In genomic region chr15:69838951-69839350, GRCh38 we compare ENCODE assay signal across 29 cellular contexts.
"Had no signal": no experiment of that assay in that cellular context is flagged by ENCODE, and none has a peak within 500 bp of the region (broad histone marks: within the 10 kb centered on the region; RNA-seq: fewer than 3 reads in every experiment).

No MANE protein-coding gene starts in this region.

- H3K4me3 ChIP-seq: cardiac muscle cell, Peyer's patch, SJCRH30 had no signal

- H3K4me3 Mint-ChIP-seq: activated CD4-positive, alpha-beta T cell treated with anti-CD3 and anti-CD28 coated beads, Interleukin-2, amount 10 ng/mL, durations not matched to agents 24 days and 14 days; activated CD8-positive, alpha-beta memory T cell treated with anti-CD3 and anti-CD28 coated beads, Interleukin-2, amount 10 ng/mL, durations not matched to agents 7 days and 5 days; activated naive CD4-positive, alpha-beta T cell treated with anti-CD3 and anti-CD28 coated beads, Interleukin-2, amount 50 U/mL, for 24 hours; activated T-cell treated with anti-CD3 and anti-CD28 coated beads, Interleukin-2, amount 50 U/mL, for 24 hours; activated T-helper 1 cell treated with anti-CD3 and anti-CD28 coated beads, Interleukin-12 subunit alpha, Interleukin-12 subunit beta, Interleukin-2, Interleukin-4 antibody, amounts not matched to agents 30 ng/mL and 10 ng/mL and 1 ng/mL, durations not matched to agents 14 hours and 24 hours and 36 hours; WTC11 had no signal

- H3K4me1 Mint-ChIP-seq: activated CD8-positive, alpha-beta memory T cell treated with anti-CD3 and anti-CD28 coated beads, Interleukin-2, amount 10 ng/mL, durations not matched to agents 7 days and 5 days; activated naive CD4-positive, alpha-beta T cell treated with anti-CD3 and anti-CD28 coated beads, Interleukin-2, amount 50 U/mL, for 24 hours had no signal

- H3K27me3 Mint-ChIP-seq: activated naive CD4-positive, alpha-beta T cell treated with anti-CD3 and anti-CD28 coated beads, Interleukin-2, amount 50 U/mL, for 24 hours; activated T-cell treated with anti-CD3 and anti-CD28 coated beads, Interleukin-2, amount 50 U/mL, for 24 hours had no signal

- H3K36me3 ChIP-seq: brain microvascular endothelial cell, cardiac muscle cell, Peyer's patch, SJCRH30 had no signal

- H3K36me3 Mint-ChIP-seq: activated CD8-positive, alpha-beta memory T cell treated with anti-CD3 and anti-CD28 coated beads, Interleukin-2, amount 10 ng/mL, durations not matched to agents 7 days and 5 days; activated naive CD4-positive, alpha-beta T cell treated with anti-CD3 and anti-CD28 coated beads, Interleukin-2, amount 50 U/mL, for 24 hours; WTC11 had no signal

- H3K27me3 ChIP-seq: brain microvascular endothelial cell, cardiac muscle cell, Peyer's patch had no signal

- H3K27ac Mint-ChIP-seq: activated CD4-positive, alpha-beta T cell treated with anti-CD3 and anti-CD28 coated beads, Interleukin-2, amount 10 ng/mL, durations not matched to agents 24 days and 14 days; activated CD8-positive, alpha-beta memory T cell treated with anti-CD3 and anti-CD28 coated beads, Interleukin-2, amount 10 ng/mL, durations not matched to agents 7 days and 5 days; activated naive CD4-positive, alpha-beta T cell treated with anti-CD3 and anti-CD28 coated beads, Interleukin-2, amount 50 U/mL, for 24 hours; activated T-cell treated with anti-CD3 and anti-CD28 coated beads, Interleukin-2, amount 50 U/mL, for 24 hours; activated T-helper 1 cell treated with anti-CD3 and anti-CD28 coated beads, Interleukin-12 subunit alpha, Interleukin-12 subunit beta, Interleukin-2, Interleukin-4 antibody, amounts not matched to agents 30 ng/mL and 10 ng/mL and 1 ng/mL, durations not matched to agents 14 hours and 24 hours and 36 hours; WTC11 had no signal

- H3K27ac ChIP-seq: brain microvascular endothelial cell, cardiac muscle cell, Peyer's patch, RWPE1, SJCRH30 had no signal

- H3K4me1 ChIP-seq: Peyer's patch, SJCRH30 had no signal

- H3K9me3 ChIP-seq: Peyer's patch, SJCRH30 had no signal

- ATAC-seq: activated CD8-positive, alpha-beta memory T cell treated with anti-CD3 and anti-CD28 coated beads, Interleukin-2, amount 10 ng/mL, durations not matched to agents 7 days and 5 days; SK-N-SH treated with all-trans-retinoic acid at 6 μM for 48 hours; WTC11 had no signal

- H3K9me3 Mint-ChIP-seq: activated CD4-positive, alpha-beta T cell treated with anti-CD3 and anti-CD28 coated beads, Interleukin-2, amount 10 ng/mL, durations not matched to agents 24 days and 14 days; activated naive CD4-positive, alpha-beta T cell treated with anti-CD3 and anti-CD28 coated beads, Interleukin-2, amount 50 U/mL, for 24 hours; activated T-cell treated with anti-CD3 and anti-CD28 coated beads, Interleukin-2, amount 50 U/mL, for 24 hours; activated T-helper 1 cell treated with anti-CD3 and anti-CD28 coated beads, Interleukin-12 subunit alpha, Interleukin-12 subunit beta, Interleukin-2, Interleukin-4 antibody, amounts not matched to agents 30 ng/mL and 10 ng/mL and 1 ng/mL, durations not matched to agents 14 hours and 24 hours and 36 hours; WTC11 had no signal

- DNase-seq: activated CD4-positive, alpha-beta T cell treated with anti-CD3 and anti-CD28 coated beads for 1 hour; activated CD4-positive, alpha-beta T cell treated with anti-CD3 and anti-CD28 coated beads, Interleukin-2, amount 10 ng/mL, durations not matched to agents 24 days and 14 days; activated CD4-positive, alpha-beta T cell treated with anti-CD3 and anti-CD28 coated beads, Interleukin-2, amount 50 U/mL, for 48 hours; activated CD8-positive, alpha-beta memory T cell treated with anti-CD3 and anti-CD28 coated beads, Interleukin-2, amount 10 ng/mL, durations not matched to agents 7 days and 5 days; activated effector memory CD4-positive, alpha-beta T cell treated with Interleukin-2 at 50 U/mL for 16 hours; activated naive CD4-positive, alpha-beta T cell; activated T-cell treated with anti-CD3 and anti-CD28 coated beads, Interleukin-2, amount 50 U/mL, for 24 hours; amygdala; brain microvascular endothelial cell; Karpas-422; MM.1S; NCI-H1105 treated with DMSO at 0.1 percent for 48 hours; NCI-H1436 treated with DMSO at 0.1 percent for 48 hours; NCI-H187; NCI-H2171; NCI-H345; NCI-H510A; NCI-H69; NK-92 treated with Interleukin-12 subunit alpha and Interleukin-12 subunit beta, amount 100 ng/mL, for 24 hours; Peyer's patch; Right ventricle myocardium superior; SJCRH30; SW 1271 had no signal
